8 cellular contexts compared by ENCODE assay signal in the genomic region with DNA sequence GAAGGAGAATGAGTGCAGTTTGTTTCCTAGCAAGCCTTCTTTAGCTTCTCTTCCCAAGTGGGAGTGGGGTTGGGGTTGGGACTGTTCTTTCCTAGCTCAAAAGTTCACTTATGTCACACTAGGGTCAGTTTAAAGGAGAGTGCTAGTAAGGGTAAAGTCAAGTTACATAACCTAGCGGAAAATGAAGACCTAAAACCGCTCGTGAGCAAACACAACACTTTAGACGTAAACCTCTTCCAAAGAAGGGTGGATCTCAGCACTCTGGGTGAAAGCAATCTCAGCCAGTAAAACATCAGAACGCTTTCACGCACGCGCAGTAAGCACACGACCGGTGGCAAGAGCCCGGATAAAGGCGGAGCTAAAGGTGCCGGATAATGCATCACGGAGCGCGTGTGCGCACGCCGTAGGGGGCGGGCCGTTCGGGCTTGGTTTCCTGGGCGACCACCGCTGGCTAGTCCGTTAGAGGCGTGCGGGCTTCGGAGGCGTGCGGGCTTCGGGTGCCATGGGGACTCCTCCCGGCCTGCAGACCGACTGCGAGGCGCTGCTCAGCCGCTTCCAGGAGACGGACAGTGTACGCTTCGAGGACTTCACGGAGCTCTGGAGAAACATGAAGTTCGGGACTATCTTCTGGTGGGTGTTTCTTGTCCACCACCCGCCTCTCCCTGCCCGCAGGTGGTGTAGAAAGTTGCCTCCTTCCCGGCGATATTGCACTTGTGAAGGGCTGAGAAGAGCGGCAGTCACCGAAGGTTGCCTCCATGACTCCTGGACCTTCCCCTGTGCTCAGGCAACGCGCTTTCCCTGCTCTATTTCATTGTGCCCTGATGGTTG. TPM values are rescaled to one million over a fixed set of nuclear protein-coding genes. Genes with fewer than 3 reads are reported as not detected.
A peak's percentile ranks its signal among the peaks of the same experiment; 100 is the strongest.
DNase-seq lines count a peak whose midpoint lies in the region; ATAC-seq, FAIRE-seq and TF ChIP-seq lines count a peak whose summit lies in the region.

SNAPC1 (plus strand) TSS at position 462 of the 828 bp plus-strand sequence; CDS start at position 503, 41 bp downstream.

- POLR2A ChIA-PET in activated B cell treated with CpG ODN at 0.5 μM for 24 hours (lab: Charles Lee): interaction anchor here (0.6 to 2.7 kb wide), 24 partner anchors 10 to 1781 kb away, joined by 3 to 50 read pairs (median 4); partner anchors contain the start of genes HIF1A, PPM1A and PPP2R5E

- WGBS in small intestine, 3 donors: 0 to 1% (median 0%) methylated on average over 45 to 49 of the region's 49 CpGs

- H3K9me3 ChIP-seq in small intestine (ENCODE audit: control insufficient read depth, low read depth): no peaks in the 10 kb centered on the region

- H3K27ac ChIP-seq in caudate nucleus (ENCODE audit: low read depth, low read length) (peak within 1 kb of the TSS; percentile 97), small intestine (ENCODE audit: low read depth in 1 of 2, low read length in 1 of 2) (peak within 1 kb of the TSS; percentile 89 to 91)

- H3K4me3 Mint-ChIP-seq in activated B cell treated with CpG ODN at 0.5 μM for 24 hours: peak within 1 kb of the TSS; percentile 95

- no peaks in the 10 kb centered on the region for H3K27me3 ChIP-seq in small intestine (ENCODE audit: control insufficient read depth in 2 of 2, insufficient read depth in 2 of 2, low read length in 2 of 2)

- intact Hi-C loops in activated B cell treated with CpG ODN at 0.5 μM for 24 hours (cut with micrococcal nuclease): loop anchor here (1.0 to 2.0 kb wide), 4 partner anchors 10 to 319 kb away; partner anchors contain the start of gene HIF1A

- CTCF ChIA-PET in activated B cell treated with CpG ODN at 0.5 μM for 24 hours (lab: Charles Lee): interaction anchor here (0.6 to 1.6 kb wide), 6 partner anchors 9 to 365 kb away, joined by 3 to 10 read pairs (median 4); no protein-coding TSS in a partner anchor

- no peak for FAIRE-seq in small intestine (lab: Jason Lieb, UNC)

- peaks cover 2 to 4% of the 10 kb centered on the region in 2 donors for H3K4me1 ChIP-seq in small intestine (ENCODE audit: control insufficient read depth in 2 of 2, insufficient read depth in 1 of 2, low read depth in 1 of 2, low read length in 1 of 2)

- peak; percentile 100 for ATAC-seq in GM19023 (IDR thresholded peaks at IDR 0.05; ENCODE audit: unreplicated experiment)
- ATAC-seq in HG03196 (IDR thresholded peaks at IDR 0.05; ENCODE audit: unreplicated experiment): peak; percentile 98
- peak; percentile 98 for ATAC-seq in activated B cell treated with CpG ODN at 0.5 μM for 24 hours (ENCODE audit: low read depth)

- peaks cover 31% of the 10 kb centered on the region for H3K4me1 Mint-ChIP-seq in activated B cell treated with CpG ODN at 0.5 μM for 24 hours

- H3K4me3 ChIP-seq in AG09309 (ENCODE audit: control insufficient read depth, low read depth, low read length): peak within 1 kb of the TSS; percentile 65
- H3K4me3 ChIP-seq in small intestine (ENCODE audit: low read depth in 1 of 2, low read length in 2 of 2): peak within 1 kb of the TSS; percentile 62 to 66

- peaks cover 27% of the 10 kb centered on the region for H3K36me3 Mint-ChIP-seq in activated B cell treated with CpG ODN at 0.5 μM for 24 hours (ENCODE audit: low read depth)

- DNase-seq in AG09309 (ENCODE audit: low read depth) (peak; percentile 92), NCI-H226 (peak; percentile 95), activated B cell treated with CpG ODN at 0.5 μM for 24 hours (peak; percentile 90), caudate nucleus (lab: John Stamatoyannopoulos, UW) (peak in 60 of 61 donors; percentile 63 to 97 (median 92)), iPS-NIHi7 (ENCODE audit: extremely low spot score) (peak; percentile 98), small intestine (peak; percentile 99)

- no peaks in the 10 kb centered on the region for H3K27me3 Mint-ChIP-seq in activated B cell treated with CpG ODN at 0.5 μM for 24 hours

- TF ChIP-seq CTCF in AG09309 (IDR thresholded peaks at IDR 0.05; ENCODE audit: control insufficient read depth, insufficient read depth, low read depth, low read length, missing control alignments) (no peak), activated B cell treated with CpG ODN at 0.5 μM for 24 hours (IDR thresholded peaks at IDR 0.05) (no peak)

- H3K27ac Mint-ChIP-seq in activated B cell treated with CpG ODN at 0.5 μM for 24 hours: peak within 1 kb of the TSS; percentile 95

- no peaks in the 10 kb centered on the region for H3K36me3 ChIP-seq in small intestine (ENCODE audit: control insufficient read depth in 2 of 2, insufficient read depth in 2 of 2, low read length in 2 of 2)

- no peaks in the 10 kb centered on the region for H3K9me3 Mint-ChIP-seq in activated B cell treated with CpG ODN at 0.5 μM for 24 hours

RNA-seq across cellular contexts. Expression of gene SNAPC1, which starts in this region (rescaled TPM):
- total RNA-seq in activated B cell treated with CpG ODN at 0.5 μM for 24 hours: 5.2 TPM in 2 replicates
- polyA plus RNA-seq in small intestine: 1 to 10 TPM; 1.4 to 3.7 (median 2.2) TPM

Comparison
In these comparisons a context has a peak if more than half of its experiments do, and no peak if none do; other contexts are left out.
1. Peak in every context shown above with its lines: DNase-seq, ATAC-seq, H3K4me3 ChIP-seq and H3K27ac ChIP-seq.